Comparison of ENCODE assay signal across 19 cellular contexts in genomic region chr12:111339306-111339938, GRCh38. TPM values are rescaled to one million over a fixed set of nuclear protein-coding genes. Genes with fewer than 3 reads are reported as not detected.
DNase-seq lines count a peak whose midpoint lies in the region; ATAC-seq and TF ChIP-seq lines count a peak whose summit lies in the region.
"Had no signal": no experiment of that assay in that cellular context is flagged by ENCODE, and none has a peak within 500 bp of the region (broad histone marks: within the 10 kb centered on the region; RNA-seq: fewer than 3 reads in every experiment).

No MANE protein-coding gene starts in this region.

- H3K4me1 ChIP-seq in ES-I3 (ENCODE audit: insufficient read depth, low read length) = peaks cover 4% of the 10 kb centered on the region; the same call in 1 of the 2 replicates
- H3K4me1 ChIP-seq in SJSA1 (replicated peaks) = no peaks in the 10 kb centered on the region
- H3K4me1 ChIP-seq in endodermal cell (ENCODE audit: control insufficient read depth, insufficient read depth, low read length) = no peaks in the 10 kb centered on the region
- no peaks in the 10 kb centered on the region for H3K4me1 ChIP-seq in right lobe of liver
- H3K4me1 ChIP-seq in heart right ventricle = no peaks in the 10 kb centered on the region
- no peaks in the 10 kb centered on the region for H3K4me1 ChIP-seq in spleen

- H3K4me3 Mint-ChIP-seq in endodermal cell = peak overlapping the region; percentile 22
- H3K4me3 Mint-ChIP-seq: CD8-positive, alpha-beta T cell had no signal

- H3K36me3 Mint-ChIP-seq in endodermal cell (ENCODE audit: low read depth) = peaks cover 25% of the 10 kb centered on the region
- H3K36me3 Mint-ChIP-seq: CD8-positive, alpha-beta T cell had no signal

- H3K9me3 ChIP-seq in ES-I3 (ENCODE audit: control insufficient read depth, insufficient read depth, low read length) = no peaks in the 10 kb centered on the region
- peaks cover 26% of the 10 kb centered on the region for H3K9me3 ChIP-seq in SJSA1 (replicated peaks)
- no peaks in the 10 kb centered on the region for H3K9me3 ChIP-seq in endodermal cell (ENCODE audit: control insufficient read depth, low read length)
- no peaks in the 10 kb centered on the region for H3K9me3 ChIP-seq in right lobe of liver
- H3K9me3 ChIP-seq in heart right ventricle = peaks cover 0 to 7% (median 0%) of the 10 kb centered on the region in 11 donors
- peaks cover 0 to 9% (median 0%) of the 10 kb centered on the region in 8 donors for H3K9me3 ChIP-seq in spleen
- H3K9me3 ChIP-seq: MG63 had no signal

- H3K36me3 ChIP-seq in ES-I3 (ENCODE audit: insufficient read depth, low read length) (no peaks in the 10 kb centered on the region), SJSA1 (no peaks in the 10 kb centered on the region), endodermal cell (ENCODE audit: control insufficient read depth, insufficient read depth, low read length) (peaks cover 12% of the 10 kb centered on the region), right lobe of liver (peaks cover 0 to 10% (median under 1%) of the 10 kb centered on the region in 4 donors), heart right ventricle (no peaks in the 10 kb centered on the region), spleen (no peaks in the 10 kb centered on the region)
- H3K36me3 ChIP-seq: BLaER1 treated with 17β-estradiol and CSF1 and Interleukin-3, amounts not matched to agents 10 nM and 100 nM; MG63 had no signal

- H3K9me3 Mint-ChIP-seq in endodermal cell = peaks cover 6% of the 10 kb centered on the region
- H3K9me3 Mint-ChIP-seq: CD8-positive, alpha-beta T cell had no signal

- TF ChIP-seq CTCF in endodermal cell (conservative IDR thresholded peaks at IDR 0.05) (no peak), right lobe of liver (IDR thresholded peaks at IDR 0.05) (no peak), heart right ventricle (IDR thresholded peaks at IDR 0.05) (no peak), spleen (IDR thresholded peaks at IDR 0.05 in 8 of 11, conservative IDR thresholded peaks at IDR 0.05 in 3 of 11) (no peak)

- H3K27ac Mint-ChIP-seq in endodermal cell = peak overlapping the region; percentile 88
- H3K27ac Mint-ChIP-seq: CD8-positive, alpha-beta T cell had no signal

- H3K27me3 ChIP-seq in SJSA1 (replicated peaks) (peaks cover 98% of the 10 kb centered on the region), endodermal cell (ENCODE audit: control insufficient read depth, insufficient read depth, low read length, poor library complexity, severe bottlenecking) (no peaks in the 10 kb centered on the region), right lobe of liver (no peaks in the 10 kb centered on the region), heart right ventricle (no peaks in the 10 kb centered on the region), spleen (replicated peaks in 1 of 7) (no peaks in the 10 kb centered on the region)
- H3K27me3 ChIP-seq: BLaER1 treated with 17β-estradiol and CSF1 and Interleukin-3, amounts not matched to agents 10 nM and 100 nM; MG63 had no signal

- DNase-seq in SJSA1 (ENCODE audit: low read depth in 1 of 2, low spot score in 2 of 2) = peak; percentile 78 to 93
- peak; percentile 87 for DNase-seq in endodermal cell
- DNase-seq in right lobe of liver = no peak
- no peak for DNase-seq in heart right ventricle
- no peak for DNase-seq in effector CD8-positive, alpha-beta T cell (lab: John Stamatoyannopoulos, UW)
- no peak for DNase-seq in spleen
- DNase-seq in NCI-H524 (lab: John Stamatoyannopoulos, UW) = no peak
- DNase-seq: 8988T; CD8-positive, alpha-beta T cell; DND-41; MG63; NCI-H1417; NCI-H1694 treated with DMSO at 0.1 percent for 48 hours; NCI-H446; NCI-H526 treated with DMSO at 0.1 percent for 48 hours; Right ventricle myocardium superior had no signal

- no peak for TF ChIP-seq POLR2A in right lobe of liver (IDR thresholded peaks at IDR 0.05)
- TF ChIP-seq POLR2A in spleen (IDR thresholded peaks at IDR 0.05) = no peak

- H3K9ac ChIP-seq in ES-I3 (ENCODE audit: low read depth, low read length) = peak overlapping the region; percentile 6; the same call in 1 of the 2 replicates
- no peak overlapping the region for H3K9ac ChIP-seq in endodermal cell (ENCODE audit: extremely low read depth, low read length, poor library complexity, severe bottlenecking)
- H3K9ac ChIP-seq: BLaER1 treated with 17β-estradiol and CSF1 and Interleukin-3, amounts not matched to agents 10 nM and 100 nM had no signal

- peaks cover 5% of the 10 kb centered on the region for H3K4me1 Mint-ChIP-seq in endodermal cell

- WGBS in endodermal cell (ENCODE audit: insufficient coverage in 1 of 2, insufficient read length in 1 of 2), 2 experiments = 47 to 70% methylated on average over 7 of the region's 7 CpGs
- WGBS in right lobe of liver (ENCODE audit: insufficient coverage, low coverage, low lambda C conversion rate, missing lambda C conversion rate) = 54% methylated on average over 4 of the region's 7 CpGs
- WGBS in heart right ventricle, 2 donors = 48 to 50% methylated on average over 7 of the region's 7 CpGs
- WGBS in spleen, 5 donors = 79 to 86% (median 84%) methylated on average over 7 of the region's 7 CpGs

- ATAC-seq in right lobe of liver (peak; percentile 29 to 50 (median 35)), heart right ventricle (no peak)
- ATAC-seq: CD8-positive, alpha-beta T cell; HCT116 had no signal

- intact Hi-C loops in right lobe of liver (cut with DNase I) = no loop called here
- intact Hi-C loops in heart right ventricle (cut with DNase I) = no loop called here
- intact Hi-C loops in spleen (cut with DNase I; ENCODE audit: low total_unique reads) = no loop called here

- H3K4me3 ChIP-seq in SJSA1 (no peak overlapping the region), endodermal cell (ENCODE audit: low read length) (no peak overlapping the region), right lobe of liver (no peak overlapping the region), heart right ventricle (no peak overlapping the region), spleen (no peak overlapping the region)
- H3K4me3 ChIP-seq: BLaER1 treated with 17β-estradiol and CSF1 and Interleukin-3, amounts not matched to agents 10 nM and 100 nM; MG63 had no signal

- no peak overlapping the region for H3K27ac ChIP-seq in SJSA1
- no peak overlapping the region for H3K27ac ChIP-seq in endodermal cell (ENCODE audit: low read depth, low read length)
- no peak overlapping the region for H3K27ac ChIP-seq in right lobe of liver
- no peak overlapping the region for H3K27ac ChIP-seq in heart right ventricle
- H3K27ac ChIP-seq in spleen = no peak overlapping the region
- H3K27ac ChIP-seq: BLaER1 treated with 17β-estradiol and CSF1 and Interleukin-3, amounts not matched to agents 10 nM and 100 nM had no signal

- no peaks in the 10 kb centered on the region for H3K27me3 Mint-ChIP-seq in endodermal cell (ENCODE audit: insufficient read depth)

RNA-seq across cellular contexts. Expression of gene PHETA1, which starts 29.5 kb away (rescaled TPM):
- total RNA-seq in SJSA1 (2014; rRNA removed; shearing (Covaris generic)) = 1.8 and 8.5 TPM in 2 replicates
- total RNA-seq in endodermal cell = 10 to 100 TPM; 15.0 to 19.2 TPM
- 11.7 TPM for polyA plus RNA-seq in endodermal cell (2013, experiment 1 of 2)
- polyA plus RNA-seq in endodermal cell (2013, experiment 2 of 2) = 11.6 TPM
- total RNA-seq in right lobe of liver = 10 to 100 TPM in 1 of 6 experiments, 1 to 10 TPM in 5; 4.2 to 14.8 (median 7.0) TPM
- 10 to 100 TPM; 11.9 to 41.6 (median 18.6) TPM for total RNA-seq in heart right ventricle
- 10 to 100 TPM; 16.9 to 24.1 TPM for polyA plus RNA-seq in heart right ventricle
- total RNA-seq in spleen = 10 to 100 TPM; 16.5 to 39.7 (median 26.4) TPM
- 10 to 100 TPM in 1 of 3 donors, 1 to 10 TPM in 2; 4.9 to 17.2 (median 7.7) TPM for polyA plus RNA-seq in spleen

Comparison
In these comparisons a context has a peak if more than half of its experiments do, and no peak if none do; other contexts are left out.
1. DNase-seq: peak in SJSA1 (2 of 2) and endodermal cell (single experiment); none in right lobe of liver (0 of 3), heart right ventricle (0 of 2), effector CD8-positive, alpha-beta T cell (single experiment), spleen (single experiment) and NCI-H524 (0 of 2).
2. ATAC-seq: peak in right lobe of liver (4 of 4); none in heart right ventricle (0 of 8).